28 cellular contexts compared by ENCODE assay signal in the genomic region with DNA sequence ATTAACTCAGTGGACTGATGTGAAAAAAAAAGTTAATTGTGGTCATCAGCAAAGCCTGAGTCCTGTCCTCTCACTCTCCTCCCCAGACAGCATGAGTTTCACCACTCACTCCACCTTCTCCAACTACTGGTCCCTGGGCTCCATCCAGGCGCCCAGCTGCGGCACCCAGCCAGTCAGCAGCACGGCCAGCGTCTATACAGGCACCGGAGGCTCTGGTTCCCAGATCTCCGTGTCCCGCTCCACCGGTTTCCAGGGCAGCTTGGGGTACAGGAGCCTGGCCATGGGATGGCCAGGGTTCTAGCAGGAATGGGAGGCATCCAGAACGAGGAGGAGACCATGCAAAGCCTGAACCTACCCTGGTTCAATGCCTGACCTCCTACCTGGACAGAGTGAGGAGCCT.
"Had no signal": no experiment of that assay in that cellular context is flagged by ENCODE, and none has a peak within 500 bp of the region (broad histone marks: within the 10 kb centered on the region; RNA-seq: fewer than 3 reads in every experiment).

No MANE protein-coding gene starts in this region.

- H3K27ac ChIP-seq: colonic mucosa, epithelial cell of prostate, esophagus squamous epithelium, gastrocnemius medialis, heart right ventricle, left lung, lower lobe of right lung had no signal

- ATAC-seq: effector memory CD8-positive, alpha-beta T cell; esophagus mucosa; gastrocnemius medialis; heart right ventricle; left cardiac atrium; left lung; lower lobe of right lung; mucosa of descending colon had no signal

- H3K9me3 ChIP-seq: colonic mucosa, esophagus squamous epithelium, gastrocnemius medialis, heart right ventricle, left lung, lower lobe of right lung, mucosa of descending colon had no signal

- H3K27ac Mint-ChIP-seq: dendritic cell treated with granulocyte-macrophage colony-stimulating factor and Interleukin-4, amounts not matched to agents 40 ng/mL and 50 ng/mL, for 4 days; endodermal cell; mesothelial cell of epicardium; naive B cell had no signal

- H3K4me3 ChIP-seq: colonic mucosa, esophagus squamous epithelium, gastrocnemius medialis, heart right ventricle, left lung, lower lobe of right lung, mucosa of descending colon had no signal

- DNase-seq: colonic mucosa; cortex of kidney; effector CD8-positive, alpha-beta T cell; effector memory CD8-positive, alpha-beta T cell; endodermal cell; erythroblast; esophagus squamous epithelium; foreskin fibroblast; foreskin melanocyte; gastrocnemius medialis; glutamatergic neuron; head of caudate nucleus; heart right ventricle; hippocampal formation; left cardiac atrium; left ventricle myocardium superior; lower lobe of right lung; mesenchymal stem cell; mucosa of descending colon; naive B cell had no signal

- FAIRE-seq: endometrium, islet of Langerhans, keratinocyte had no signal

- H3K27me3 Mint-ChIP-seq: dendritic cell treated with granulocyte-macrophage colony-stimulating factor and Interleukin-4, amounts not matched to agents 40 ng/mL and 50 ng/mL, for 4 days; effector memory CD8-positive, alpha-beta T cell; naive B cell had no signal

- H3K9me3 Mint-ChIP-seq: dendritic cell treated with granulocyte-macrophage colony-stimulating factor and Interleukin-4, amounts not matched to agents 40 ng/mL and 50 ng/mL, for 4 days; effector memory CD8-positive, alpha-beta T cell; endodermal cell; mesothelial cell of epicardium; naive B cell had no signal

- H3K4me3 Mint-ChIP-seq: dendritic cell treated with granulocyte-macrophage colony-stimulating factor and Interleukin-4, amounts not matched to agents 40 ng/mL and 50 ng/mL, for 4 days; effector memory CD8-positive, alpha-beta T cell; endodermal cell; mesothelial cell of epicardium; naive B cell had no signal

- H3K27me3 ChIP-seq: colonic mucosa, esophagus squamous epithelium, gastrocnemius medialis, heart right ventricle, left lung had no signal
